In the genomic region with DNA sequence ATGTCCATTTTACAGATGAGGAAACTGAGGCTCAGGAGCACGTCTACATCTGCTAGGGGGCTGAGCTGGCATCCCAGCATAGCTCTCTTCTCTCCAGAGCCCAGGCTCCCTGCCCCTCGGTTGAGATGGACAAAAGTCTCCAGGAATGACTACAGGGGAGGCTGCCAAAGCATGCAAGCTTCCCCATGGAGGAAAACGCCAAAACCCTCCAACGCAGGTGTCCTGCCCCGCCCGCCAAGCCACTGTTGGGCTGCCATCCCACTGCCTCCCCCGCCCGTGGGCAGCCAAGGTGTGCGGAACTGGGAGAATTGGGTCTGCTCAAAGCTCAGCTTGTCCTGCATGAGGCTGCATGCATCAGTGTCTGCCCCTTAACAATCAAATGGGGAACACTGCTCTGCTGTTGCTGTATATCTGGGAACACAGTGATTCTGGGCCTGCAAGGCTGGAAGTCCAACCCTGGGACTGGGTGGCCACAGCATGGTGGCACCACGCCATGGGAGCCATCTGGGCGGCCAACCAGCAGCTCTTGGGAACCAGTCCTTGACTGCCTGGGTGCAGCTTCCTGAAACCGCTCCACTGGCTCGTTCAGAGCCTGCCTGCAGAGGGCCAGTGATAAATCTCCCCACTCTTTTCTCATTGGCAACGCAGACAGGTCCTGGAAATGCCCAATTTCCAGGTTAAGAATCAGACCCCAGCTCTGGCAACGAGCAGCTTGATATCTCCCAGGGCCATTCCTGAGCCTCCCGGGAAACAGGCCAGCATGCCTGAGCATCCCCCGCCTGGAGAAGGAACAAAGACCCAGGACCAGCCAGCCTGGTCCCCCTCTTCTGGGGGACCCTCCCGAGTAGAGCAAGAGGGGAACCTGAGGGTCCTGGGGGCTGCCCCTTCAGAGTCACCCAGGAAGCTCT, we compare ENCODE assay signal across 12 cellular contexts. TPM values are rescaled to one million over a fixed set of nuclear protein-coding genes. Genes with fewer than 3 reads are reported as not detected.
A peak's percentile ranks its signal among the peaks of the same experiment; 100 is the strongest.
DNase-seq lines count a peak whose midpoint lies in the region; ATAC-seq and TF ChIP-seq lines count a peak whose summit lies in the region.
"Had no signal": no experiment of that assay in that cellular context is flagged by ENCODE, and none has a peak within 500 bp of the region (broad histone marks: within the 10 kb centered on the region; RNA-seq: fewer than 3 reads in every experiment).

No MANE protein-coding gene starts in this region.

- H3K9me3 ChIP-seq in mucosa of descending colon (no peaks in the 10 kb centered on the region), upper lobe of right lung (no peaks in the 10 kb centered on the region), smooth muscle cell (replicated peaks; ENCODE audit: low read depth) (no peaks in the 10 kb centered on the region)

- no peak overlapping the region for H3K4me3 ChIP-seq in mucosa of descending colon
- H3K4me3 ChIP-seq in upper lobe of right lung, result no peak overlapping the region
- no peak overlapping the region for H3K4me3 ChIP-seq in smooth muscle cell

- peaks cover 22% of the 10 kb centered on the region for H3K79me2 ChIP-seq in smooth muscle cell (ENCODE audit: low read depth)

- H3K9ac ChIP-seq in smooth muscle cell (ENCODE audit: low read depth), result no peak overlapping the region

- peaks cover 69% of the 10 kb centered on the region for H3K4me1 Mint-ChIP-seq in activated naive CD4-positive, alpha-beta T cell treated with anti-CD3 and anti-CD28 coated beads for 36 hours (ENCODE audit: low read depth)
- peaks cover 52% of the 10 kb centered on the region for H3K4me1 Mint-ChIP-seq in central memory CD8-positive, alpha-beta T cell

- H3K36me3 Mint-ChIP-seq in activated naive CD4-positive, alpha-beta T cell treated with anti-CD3 and anti-CD28 coated beads for 36 hours (ENCODE audit: low read depth), result peaks cover 2% of the 10 kb centered on the region
- no peaks in the 10 kb centered on the region for H3K36me3 Mint-ChIP-seq in activated naive CD4-positive, alpha-beta T cell treated with anti-CD3 and anti-CD28 coated beads, Interleukin-2, amount 50 U/mL, for 72 hours
- peaks cover 32% of the 10 kb centered on the region for H3K36me3 Mint-ChIP-seq in central memory CD8-positive, alpha-beta T cell (ENCODE audit: insufficient read depth)
- H3K36me3 Mint-ChIP-seq: naive B cell had no signal

- H4K20me1 ChIP-seq in smooth muscle cell (ENCODE audit: low read depth), result peaks cover 94% of the 10 kb centered on the region

- CTCF ChIA-PET in activated naive CD4-positive, alpha-beta T cell treated with anti-CD3 and anti-CD28 coated beads for 36 hours (lab: Charles Lee), result interaction anchor here (0.6 to 7.2 kb wide), 4 partner anchors 8 to 153 kb away, joined by 3 to 85 read pairs (median 3); no protein-coding TSS in a partner anchor

- no peaks in the 10 kb centered on the region for H3K9me3 Mint-ChIP-seq in activated naive CD4-positive, alpha-beta T cell treated with anti-CD3 and anti-CD28 coated beads for 36 hours
- H3K9me3 Mint-ChIP-seq in activated naive CD4-positive, alpha-beta T cell treated with anti-CD3 and anti-CD28 coated beads, Interleukin-2, amount 50 U/mL, for 72 hours, result no peaks in the 10 kb centered on the region
- H3K9me3 Mint-ChIP-seq in central memory CD8-positive, alpha-beta T cell, result no peaks in the 10 kb centered on the region
- H3K9me3 Mint-ChIP-seq: naive B cell had no signal

- H3K27me3 ChIP-seq in upper lobe of right lung (no peaks in the 10 kb centered on the region), smooth muscle cell (ENCODE audit: low read depth) (no peaks in the 10 kb centered on the region)

- peaks cover 20% of the 10 kb centered on the region for H3F3A ChIP-seq in smooth muscle cell (ENCODE audit: low read depth)

- H3K4me2 ChIP-seq in smooth muscle cell, result no peak overlapping the region

- TF ChIP-seq CTCF in mucosa of descending colon (IDR thresholded peaks at IDR 0.05), result no peak
- TF ChIP-seq CTCF in upper lobe of right lung (IDR thresholded peaks at IDR 0.05), result no peak
- no peak for TF ChIP-seq CTCF in smooth muscle cell (IDR thresholded peaks at IDR 0.05; ENCODE audit: borderline replicate concordance, insufficient read depth, poor library complexity, severe bottlenecking)

- intact Hi-C loops in activated naive CD4-positive, alpha-beta T cell treated with anti-CD3 and anti-CD28 coated beads for 36 hours (cut with micrococcal nuclease), result no loop called here
- intact Hi-C loops in mucosa of descending colon (cut with DNase I, micrococcal nuclease) (no loop called here), upper lobe of right lung (cut with DNase I) (no loop called here)

- no peaks in the 10 kb centered on the region for H3K27me3 Mint-ChIP-seq in activated naive CD4-positive, alpha-beta T cell treated with anti-CD3 and anti-CD28 coated beads for 36 hours (ENCODE audit: low read depth)
- no peaks in the 10 kb centered on the region for H3K27me3 Mint-ChIP-seq in central memory CD8-positive, alpha-beta T cell
- H3K27me3 Mint-ChIP-seq: naive B cell had no signal

- WGBS in smooth muscle cell (ENCODE audit: low lambda C conversion rate), result 92% methylated on average over 18 of the region's 18 CpGs

- H3K27ac ChIP-seq in upper lobe of right lung (peak overlapping the region; percentile 8), smooth muscle cell (ENCODE audit: low read depth) (no peak overlapping the region)

- ATAC-seq in activated naive CD4-positive, alpha-beta T cell treated with anti-CD3 and anti-CD28 coated beads, Interleukin-2, amount 50 U/mL, for 72 hours, result no peak
- ATAC-seq in central memory CD8-positive, alpha-beta T cell (replicated peaks; ENCODE audit: extremely low read depth, poor library complexity, severe bottlenecking), result no peak
- no peak for ATAC-seq in mucosa of descending colon
- no peak for ATAC-seq in upper lobe of right lung

- no peak overlapping the region for H3K4me3 Mint-ChIP-seq in activated naive CD4-positive, alpha-beta T cell treated with anti-CD3 and anti-CD28 coated beads for 36 hours
- H3K4me3 Mint-ChIP-seq in central memory CD8-positive, alpha-beta T cell, result peak overlapping the region; percentile 44

- no peak for DNase-seq in activated naive CD4-positive, alpha-beta T cell treated with anti-CD3 and anti-CD28 coated beads for 36 hours
- DNase-seq in activated naive CD4-positive, alpha-beta T cell treated with anti-CD3 and anti-CD28 coated beads, Interleukin-2, amount 50 U/mL, for 72 hours (ENCODE audit: low spot score in 2 of 2), result no peak
- DNase-seq in central memory CD8-positive, alpha-beta T cell (ENCODE audit: low spot score in 2 of 2), result no peak
- DNase-seq in mucosa of descending colon (peak in 2 of 3 donors; percentile 53 to 70), upper lobe of right lung (no peak), foreskin melanocyte (no peak), smooth muscle cell (lab: John Stamatoyannopoulos, UW; ENCODE audit: unreplicated experiment) (no peak)
- no peak for DNase-seq in stimulated activated CD4-positive, alpha-beta T cell treated with anti-CD3 and anti-CD28 coated beads, Interleukin-15, amount 100 ng/mL, for 24 hours
- DNase-seq: activated CD4-positive, alpha-beta T cell treated with anti-CD3 and anti-CD28 coated beads for 48 hours; effector memory CD4-positive, alpha-beta T cell; naive B cell; NCI-H524 treated with DMSO at 0.1 percent for 48 hours had no signal

- H3K36me3 ChIP-seq in mucosa of descending colon (ENCODE audit: low read depth) (no peaks in the 10 kb centered on the region), upper lobe of right lung (no peaks in the 10 kb centered on the region), smooth muscle cell (ENCODE audit: low read depth) (no peaks in the 10 kb centered on the region)

- no peak overlapping the region for H2AFZ ChIP-seq in smooth muscle cell (ENCODE audit: low read depth)

- H3K27ac Mint-ChIP-seq in activated naive CD4-positive, alpha-beta T cell treated with anti-CD3 and anti-CD28 coated beads for 36 hours, result peak overlapping the region; percentile 53
- H3K27ac Mint-ChIP-seq in activated naive CD4-positive, alpha-beta T cell treated with anti-CD3 and anti-CD28 coated beads, Interleukin-2, amount 50 U/mL, for 72 hours, result peak overlapping the region in 1 of 2 donors; percentile 85
- no peak overlapping the region for H3K27ac Mint-ChIP-seq in central memory CD8-positive, alpha-beta T cell (ENCODE audit: low read depth)

- peaks cover 58% of the 10 kb centered on the region for H3K4me1 ChIP-seq in mucosa of descending colon (ENCODE audit: low read depth)
- H3K4me1 ChIP-seq in upper lobe of right lung, result peaks cover 84% of the 10 kb centered on the region
- H3K4me1 ChIP-seq in smooth muscle cell (ENCODE audit: low read depth), result peaks cover 43% of the 10 kb centered on the region

RNA-seq across cellular contexts. Expression of gene RALGDS, which starts 3.5 kb away (rescaled TPM):
- 10 to 100 TPM; 29.5 to 32.5 TPM for total RNA-seq in activated naive CD4-positive, alpha-beta T cell treated with anti-CD3 and anti-CD28 coated beads for 36 hours
- 10 to 100 TPM; 45.3 to 77.0 TPM for total RNA-seq in activated naive CD4-positive, alpha-beta T cell treated with anti-CD3 and anti-CD28 coated beads, Interleukin-2, amount 50 U/mL, for 72 hours
- total RNA-seq in mucosa of descending colon, result 10 to 100 TPM; 38.3 to 59.4 (median 44.2) TPM
- total RNA-seq in upper lobe of right lung, result 66.3 TPM
- 27.8 and 28.5 TPM in 2 replicates for total RNA-seq in smooth muscle cell
- polyA plus RNA-seq in smooth muscle cell, result 37.7 and 43.7 TPM in 2 replicates

RNA-seq across cellular contexts. Expression of gene GBGT1, which starts 46.2 kb away (rescaled TPM):
- 1 to 10 TPM; 3.9 to 4.7 TPM for total RNA-seq in activated naive CD4-positive, alpha-beta T cell treated with anti-CD3 and anti-CD28 coated beads for 36 hours
- 1 to 10 TPM; 3.1 to 7.3 TPM for total RNA-seq in activated naive CD4-positive, alpha-beta T cell treated with anti-CD3 and anti-CD28 coated beads, Interleukin-2, amount 50 U/mL, for 72 hours
- total RNA-seq in mucosa of descending colon (10 to 100 TPM in 1 of 3 donors, 1 to 10 TPM in 2; 4.3 to 14.0 (median 8.6) TPM), upper lobe of right lung (27.4 TPM), smooth muscle cell (8.2 and 11.3 TPM in 2 replicates)
- polyA plus RNA-seq in smooth muscle cell, result 4.5 and 6.7 TPM in 2 replicates

RNA-seq across cellular contexts. Expression of gene CEL, which starts 55.7 kb away (rescaled TPM):
- 1 to 10 TPM; 2.1 to 2.2 TPM for total RNA-seq in activated naive CD4-positive, alpha-beta T cell treated with anti-CD3 and anti-CD28 coated beads for 36 hours
- 1 to 10 TPM; 2.4 to 9.3 TPM for total RNA-seq in activated naive CD4-positive, alpha-beta T cell treated with anti-CD3 and anti-CD28 coated beads, Interleukin-2, amount 50 U/mL, for 72 hours
- 1 to 10 TPM in 2 of 3 donors, under 1 TPM in 1; 0.87 to 1.6 (median 1.4) TPM for total RNA-seq in mucosa of descending colon
- total RNA-seq in upper lobe of right lung, result 0.75 TPM
- 0.04 and 0.18 TPM in 2 replicates for total RNA-seq in smooth muscle cell
- 0.73 and 1.7 TPM in 2 replicates for polyA plus RNA-seq in smooth muscle cell

Comparison
In these comparisons a context has a peak if more than half of its experiments do, and no peak if none do; other contexts are left out.
1. DNase-seq: peak in mucosa of descending colon (2 of 3); none in activated naive CD4-positive, alpha-beta T cell treated with anti-CD3 and anti-CD28 coated beads for 36 hours (single experiment), activated naive CD4-positive, alpha-beta T cell treated with anti-CD3 and anti-CD28 coated beads, Interleukin-2, amount 50 U/mL, for 72 hours (0 of 2), central memory CD8-positive, alpha-beta T cell (0 of 2), upper lobe of right lung (single experiment), stimulated activated CD4-positive, alpha-beta T cell treated with anti-CD3 and anti-CD28 coated beads, Interleukin-15, amount 100 ng/mL, for 24 hours (single experiment), foreskin melanocyte (single experiment) and smooth muscle cell (single experiment).